Comparison of ENCODE assay signal across 17 cellular contexts in genomic region chr16:85365120-85365519, GRCh38.
DNase-seq lines count a peak whose midpoint lies in the region; ATAC-seq, FAIRE-seq and TF ChIP-seq lines count a peak whose summit lies in the region.
"Had no signal": no experiment of that assay in that cellular context is flagged by ENCODE, and none has a peak within 500 bp of the region (broad histone marks: within the 10 kb centered on the region; RNA-seq: fewer than 3 reads in every experiment).

No MANE protein-coding gene starts in this region.

- peak overlapping the region; percentile 97 for H4K91ac ChIP-seq in mesenchymal stem cell (ENCODE audit: low read length)

- FAIRE-seq in GM12891 (lab: Jason Lieb, UNC): no peak
- FAIRE-seq: A549 had no signal

- H3K4me2 ChIP-seq in mesenchymal stem cell (ENCODE audit: low read length, poor library complexity, severe bottlenecking): no peak overlapping the region
- H3K4me2 ChIP-seq: A549 had no signal

- TF ChIP-seq CTCF in WTC11 (IDR thresholded peaks at IDR 0.05): no peak
- TF ChIP-seq CTCF in upper lobe of right lung (IDR thresholded peaks at IDR 0.05): no peak

- H3K27ac ChIP-seq in mesenchymal stem cell (ENCODE audit: low read length, poor library complexity, severe bottlenecking) (no peak overlapping the region), upper lobe of right lung (no peak overlapping the region)
- H3K27ac ChIP-seq: colonic mucosa, left ventricle myocardium inferior had no signal

- CTCF ChIA-PET in WTC11 (lab: Charles Lee): interaction anchor here (1.0 to 3.2 kb wide), 13 partner anchors 12 to 251 kb away, joined by 3 to 16 read pairs (median 8); no protein-coding TSS in a partner anchor

- no peak overlapping the region for H2BK5ac ChIP-seq in mesenchymal stem cell (ENCODE audit: low read depth, low read length, poor library complexity, severe bottlenecking)

- peak; percentile 11 for DNase-seq in NCI-H2227 (lab: John Stamatoyannopoulos, UW; ENCODE audit: unreplicated experiment)
- DNase-seq in NCI-H2227 treated with DMSO at 0.1 percent for 48 hours (lab: John Stamatoyannopoulos, UW): no peak
- no peak for DNase-seq in WTC11 (ENCODE audit: low spot score)
- DNase-seq in mesenchymal stem cell: peak; percentile 46
- DNase-seq in upper lobe of right lung: peak; percentile 61
- no peak for DNase-seq in GM12891 (ENCODE audit: insufficient read length, low spot score)
- DNase-seq: activated CD4-positive, alpha-beta T cell treated with anti-CD3 and anti-CD28 coated beads for 48 hours; activated naive CD8-positive, alpha-beta T cell treated with anti-CD3 and anti-CD28 coated beads, Interleukin-2, amount 50 U/mL, for 24 hours; colonic mucosa; erythroblast; left ventricle myocardium inferior; NCI-H446 treated with DMSO at 0.1 percent for 48 hours; stimulated activated CD4-positive, alpha-beta T cell treated with anti-CD3 and anti-CD28 coated beads, Interleukin-4, amount 100 ng/mL, for 24 hours had no signal

- H3K4me1 Mint-ChIP-seq in WTC11: peaks cover 23% of the 10 kb centered on the region
- H3K4me1 Mint-ChIP-seq: activated naive CD8-positive, alpha-beta T cell treated with anti-CD3 and anti-CD28 coated beads, Interleukin-2, amount 50 U/mL, for 24 hours had no signal

- no peaks in the 10 kb centered on the region for H3K27me3 ChIP-seq in mesenchymal stem cell (ENCODE audit: control insufficient read depth in 1 of 2, insufficient read depth in 1 of 2, low read length in 2 of 2)
- no peaks in the 10 kb centered on the region for H3K27me3 ChIP-seq in upper lobe of right lung
- H3K27me3 ChIP-seq: colonic mucosa had no signal

- H2BK12ac ChIP-seq in mesenchymal stem cell (ENCODE audit: low read length in 2 of 2): peak overlapping the region; percentile 81 to 98

- peak overlapping the region; percentile 85 for H2BK15ac ChIP-seq in mesenchymal stem cell (ENCODE audit: low read depth, poor library complexity, severe bottlenecking)

- peak overlapping the region; percentile 94 to 99 for H3K18ac ChIP-seq in mesenchymal stem cell (ENCODE audit: low read depth in 1 of 2, low read length in 2 of 2)

- H3K4me3 ChIP-seq in mesenchymal stem cell (ENCODE audit: insufficient read depth in 1 of 2, low read depth in 1 of 2, low read length in 2 of 2) (no peak overlapping the region), upper lobe of right lung (no peak overlapping the region)
- H3K4me3 ChIP-seq: A549, colonic mucosa, left ventricle myocardium inferior had no signal

- TF ChIP-seq POLR2A in GM12891 (IDR thresholded peaks at IDR 0.05; ENCODE audit: low read depth, low read length): no peak

- no peak overlapping the region for H2AK5ac ChIP-seq in mesenchymal stem cell (ENCODE audit: low read length, severe bottlenecking)

- 0 out of 2 replicates have a peak overlapping the region, but pooled peaks have one; percentile 47 for H3K27ac Mint-ChIP-seq in WTC11
- H3K27ac Mint-ChIP-seq: activated naive CD8-positive, alpha-beta T cell treated with anti-CD3 and anti-CD28 coated beads, Interleukin-2, amount 50 U/mL, for 24 hours had no signal

- no peak overlapping the region for H2AFZ ChIP-seq in mesenchymal stem cell (ENCODE audit: low read depth, low read length)

- no peak overlapping the region for H3K23ac ChIP-seq in mesenchymal stem cell (ENCODE audit: low read length in 2 of 2)

- 73% methylated on average over 11 of the region's 11 CpGs for WGBS in mesenchymal stem cell

- peaks cover 12% of the 10 kb centered on the region for H3K36me3 Mint-ChIP-seq in WTC11

- H3K9me3 Mint-ChIP-seq in WTC11: peaks cover 7% of the 10 kb centered on the region
- H3K9me3 Mint-ChIP-seq: activated naive CD8-positive, alpha-beta T cell treated with anti-CD3 and anti-CD28 coated beads, Interleukin-2, amount 50 U/mL, for 24 hours had no signal

- POLR2A ChIA-PET in WTC11 (lab: Charles Lee): interaction anchor here (0.8 kb wide), 1 partner anchor 16 kb away, joined by 3 read pairs; no protein-coding TSS in a partner anchor

- no peak overlapping the region for H3K4me3 Mint-ChIP-seq in WTC11
- H3K4me3 Mint-ChIP-seq: activated naive CD8-positive, alpha-beta T cell treated with anti-CD3 and anti-CD28 coated beads, Interleukin-2, amount 50 U/mL, for 24 hours had no signal

- no peak overlapping the region for H3K9ac ChIP-seq in mesenchymal stem cell (ENCODE audit: low read length)

- H3K36me3 ChIP-seq in mesenchymal stem cell (ENCODE audit: control insufficient read depth in 1 of 2, insufficient read depth in 2 of 2, low read depth in 1 of 2, low read length in 2 of 2) (peaks cover 0 to 10% of the 10 kb centered on the region in 2 experiments), upper lobe of right lung (no peaks in the 10 kb centered on the region)
- H3K36me3 ChIP-seq: colonic mucosa, left ventricle myocardium inferior had no signal

- peak overlapping the region in 1 of 2 experiments; percentile 88 for H3K14ac ChIP-seq in mesenchymal stem cell (ENCODE audit: low read length in 2 of 2)

- peak overlapping the region; percentile 62 for H4K8ac ChIP-seq in mesenchymal stem cell (ENCODE audit: low read length)

- ATAC-seq in WTC11 (peak; percentile 13; the same call in 1 of the 2 replicates), upper lobe of right lung (peak; percentile 7), HG02642 (IDR thresholded peaks at IDR 0.05; ENCODE audit: poor library complexity, unreplicated experiment) (no peak), HG03520 (IDR thresholded peaks at IDR 0.05; ENCODE audit: unreplicated experiment) (no peak)
- ATAC-seq: A549; activated naive CD8-positive, alpha-beta T cell treated with anti-CD3 and anti-CD28 coated beads, Interleukin-2, amount 50 U/mL, for 24 hours; right cardiac atrium had no signal

- H3K27me3 Mint-ChIP-seq in WTC11 (ENCODE audit: low read depth): peaks cover 12% of the 10 kb centered on the region

- H3K4me1 ChIP-seq in mesenchymal stem cell (ENCODE audit: control insufficient read depth, insufficient read depth, low read depth, low read length): peaks cover 49% of the 10 kb centered on the region
- H3K4me1 ChIP-seq in upper lobe of right lung: peaks cover 9% of the 10 kb centered on the region
- H3K4me1 ChIP-seq: colonic mucosa had no signal

- intact Hi-C loops in upper lobe of right lung (cut with DNase I): no loop called here

- H3K4ac ChIP-seq in mesenchymal stem cell (ENCODE audit: low read depth in 1 of 2, low read length in 2 of 2): peak overlapping the region; percentile 97 to 99

- peaks cover 18% of the 10 kb centered on the region for H3K79me1 ChIP-seq in mesenchymal stem cell (replicated peaks; ENCODE audit: low read length, poor library complexity, severe bottlenecking)

- no peaks in the 10 kb centered on the region for H3K9me3 ChIP-seq in mesenchymal stem cell (ENCODE audit: control insufficient read depth, low read length)
- H3K9me3 ChIP-seq in upper lobe of right lung: no peaks in the 10 kb centered on the region
- H3K9me3 ChIP-seq: A549, colonic mucosa, left ventricle myocardium inferior had no signal

- H2BK120ac ChIP-seq in mesenchymal stem cell (ENCODE audit: low read depth, low read length): peak overlapping the region; percentile 99

TF ChIP-seq in WTC11, 78 proteins besides CTCF, POLR2A, EP300 and RAD21 (continues in another document):
- TF ChIP-seq CDX4 (CRISPR knock-in tag; IDR thresholded peaks at IDR 0.05; ENCODE audit: borderline replicate concordance) (no peak), TCF7 (CRISPR knock-in tag; IDR thresholded peaks at IDR 0.05; ENCODE audit: low read depth) (no peak), NR1H2 (CRISPR knock-in tag; IDR thresholded peaks at IDR 0.05) (no peak), JAZF1 (CRISPR knock-in tag; IDR thresholded peaks at IDR 0.05) (no peak), ZNF396 (CRISPR knock-in tag; IDR thresholded peaks at IDR 0.05; ENCODE audit: borderline replicate concordance) (no peak), ELF4 (CRISPR knock-in tag; IDR thresholded peaks at IDR 0.05; ENCODE audit: low read depth) (no peak), TP53 (CRISPR knock-in tag; IDR thresholded peaks at IDR 0.05) (no peak)

TF ChIP-seq in GM12891, 5 proteins besides CTCF, POLR2A, EP300 and RAD21:
- TF ChIP-seq POU2F2 (IDR thresholded peaks at IDR 0.05; ENCODE audit: low read depth, low read length) (no peak), TAF1 (IDR thresholded peaks at IDR 0.05; ENCODE audit: low read depth, low read length) (no peak)

Comparison
In these comparisons a context has a peak if more than half of its experiments do, and no peak if none do; other contexts are left out.
1. DNase-seq: peak in NCI-H2227 (single experiment), mesenchymal stem cell (single experiment) and upper lobe of right lung (single experiment); none in NCI-H2227 treated with DMSO at 0.1 percent for 48 hours (single experiment), WTC11 (single experiment) and GM12891 (single experiment).
2. ATAC-seq: peak in WTC11 (single experiment) and upper lobe of right lung (single experiment); none in HG02642 (single experiment) and HG03520 (single experiment).